20 cellular contexts compared by ENCODE assay signal in the genomic region with DNA sequence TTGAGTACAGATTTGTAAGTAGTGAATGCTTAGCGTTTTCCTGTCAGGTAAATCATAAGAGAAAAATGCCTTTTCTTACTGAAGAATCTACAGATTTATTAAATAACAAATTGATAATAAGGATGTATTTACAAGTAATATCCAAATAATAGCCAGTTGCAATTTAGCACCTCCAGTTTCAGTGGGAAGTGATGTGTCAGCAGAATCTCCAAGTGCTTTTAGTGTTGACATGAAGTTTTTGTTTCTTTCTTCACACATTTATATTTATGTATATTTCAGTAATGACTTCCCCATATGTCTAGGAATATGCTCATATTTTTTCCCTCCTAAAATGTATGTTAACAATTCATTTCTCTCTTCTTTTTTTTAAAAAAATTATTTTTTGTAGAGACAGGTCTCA.
DNase-seq lines count a peak whose midpoint lies in the region; ATAC-seq, FAIRE-seq and TF ChIP-seq lines count a peak whose summit lies in the region.
"Had no signal": no experiment of that assay in that cellular context is flagged by ENCODE, and none has a peak within 500 bp of the region (broad histone marks: within the 10 kb centered on the region; RNA-seq: fewer than 3 reads in every experiment).

No MANE protein-coding gene starts in this region.

- POLR2A ChIA-PET in A549 (lab: Yijun Ruan, JAX) (no interaction called here), IMR-90 (lab: Charles Lee; ENCODE audit: unreplicated experiment) (no interaction called here), H1 (lab: Charles Lee; ENCODE audit: partially characterized antibody) (no interaction called here)

- H3K27ac ChIP-seq in A549 = no peak overlapping the region
- H3K27ac ChIP-seq in IMR-90 (ENCODE audit: insufficient read depth, low read length) = no peak overlapping the region
- H3K27ac ChIP-seq in H1 (ENCODE audit: low read depth, low read length) = no peak overlapping the region
- H3K27ac ChIP-seq: BLaER1 treated with 17β-estradiol and CSF1 and Interleukin-3, amounts not matched to agents 10 nM and 100 nM; C4-2B had no signal

- TF ChIP-seq RAD21 in A549 (conservative IDR thresholded peaks at IDR 0.05 in 1 of 2, IDR thresholded peaks at IDR 0.05 in 1 of 2) (no peak), IMR-90 (IDR thresholded peaks at IDR 0.05; ENCODE audit: low read length) (no peak), H1 (IDR thresholded peaks at IDR 0.05 in 1 of 2, conservative IDR thresholded peaks at IDR 0.05 in 1 of 2; ENCODE audit: low read depth in 2 of 2, low read length in 2 of 2) (no peak)

- H3K4me3 ChIP-seq in A549 = no peak overlapping the region
- H3K4me3 ChIP-seq in IMR-90 (ENCODE audit: insufficient read depth, low read depth, low read length) = no peak overlapping the region
- no peak overlapping the region for H3K4me3 ChIP-seq in H1 (ENCODE audit: extremely low read depth in 1 of 4, insufficient read depth in 2 of 4, low read depth in 3 of 4, low read length in 4 of 4)
- H3K4me3 ChIP-seq: BLaER1 treated with 17β-estradiol and CSF1 and Interleukin-3, amounts not matched to agents 10 nM and 100 nM had no signal

- no peak overlapping the region for H2BK12ac ChIP-seq in H1 (ENCODE audit: low read depth, low read length)

- CTCF ChIA-PET in A549 (lab: Yijun Ruan, JAX) = no interaction called here
- CTCF ChIA-PET in IMR-90 (lab: Yijun Ruan, JAX) = no interaction called here
- CTCF ChIA-PET in H1 (lab: Charles Lee; ENCODE audit: partially characterized antibody) = no interaction called here

- H3K79me2 ChIP-seq in H1 (ENCODE audit: control insufficient read depth in 1 of 2, insufficient read depth in 2 of 2, low read length in 2 of 2) = no peaks in the 10 kb centered on the region

- ATAC-seq in A549 = no peak
- no peak for ATAC-seq in IMR-90 (ENCODE audit: low read depth)
- ATAC-seq in GM21447 (IDR thresholded peaks at IDR 0.05; ENCODE audit: unreplicated experiment) = no peak
- ATAC-seq: CD8-positive, alpha-beta T cell had no signal

- no peaks in the 10 kb centered on the region for H3K27me3 ChIP-seq in IMR-90 (ENCODE audit: control insufficient read depth, insufficient read depth, low read length)
- H3K27me3 ChIP-seq in H1 (replicated peaks in 1 of 4; ENCODE audit: control insufficient read depth in 3 of 4, extremely low read depth in 1 of 4, insufficient read depth in 3 of 4, low read length in 3 of 4) = no peaks in the 10 kb centered on the region
- H3K27me3 ChIP-seq: BLaER1 treated with 17β-estradiol and CSF1 and Interleukin-3, amounts not matched to agents 10 nM and 100 nM had no signal

- H3K4me1 ChIP-seq in A549 (no peaks in the 10 kb centered on the region), IMR-90 (ENCODE audit: control insufficient read depth, insufficient read depth, low read length) (no peaks in the 10 kb centered on the region), H1 (replicated peaks in 1 of 4; ENCODE audit: control insufficient read depth in 3 of 4, insufficient read depth in 4 of 4, low read length in 3 of 4) (no peaks in the 10 kb centered on the region)
- H3K4me1 ChIP-seq: BLaER1 treated with 17β-estradiol and CSF1 and Interleukin-3, amounts not matched to agents 10 nM and 100 nM; Caco-2 had no signal

- WGBS in A549 (ENCODE audit: missing lambda C conversion rate) = 39% methylated on average over 1 of the region's 1 CpG
- no CpG with 5 or more reads among the region's 1 CpG for WGBS in IMR-90 (ENCODE audit: extremely low coverage in 2 of 2, insufficient read length in 1 of 2), 2 experiments
- 92% methylated on average over 1 of the region's 1 CpG; no CpG with 5 or more reads in 1 of the 2 experiments for WGBS in H1 (ENCODE audit: extremely low coverage in 1 of 2, insufficient coverage in 1 of 2, insufficient read length in 1 of 2, insufficient replicate concordance in 2 of 2, low coverage in 1 of 2, low lambda C conversion rate in 2 of 2, missing lambda C conversion rate in 1 of 2), 2 experiments

- no peak overlapping the region for H2AK9ac ChIP-seq in IMR-90 (replicated peaks; ENCODE audit: low read depth, low read length, poor library complexity)

- dilution Hi-C loops in IMR-90 (cut with HindIII; ENCODE audit: low sequenced_read_pairs, unreplicated experiment) = no loop called here

- FAIRE-seq in A549 (lab: Jason Lieb, UNC) (no peak), H1 (lab: Jason Lieb, UNC) (no peak)
- FAIRE-seq: A204.1, D721Med, G401.6, GM12891, GM19239 had no signal

- no peak for TF ChIP-seq CTCF in A549 (IDR thresholded peaks at IDR 0.05)
- TF ChIP-seq CTCF in IMR-90 (conservative IDR thresholded peaks at IDR 0.05; ENCODE audit: low read depth, low read length) = no peak
- TF ChIP-seq CTCF in H1 (IDR thresholded peaks at IDR 0.05; ENCODE audit: control extremely low read depth in 1 of 3, insufficient read depth in 1 of 3, low read depth in 1 of 3, low read length in 3 of 3) = no peak

- DNase-seq in A549 (ENCODE audit: low read depth in 1 of 2, low spot score in 1 of 2) (no peak), IMR-90 (no peak), H1 (ENCODE audit: low read depth in 1 of 2, low spot score in 2 of 2) (no peak), medulla oblongata (ENCODE audit: extremely low spot score) (no peak)
- DNase-seq: 8988T; AML-193; Caco-2; Calu3; CD4-positive, alpha-beta T cell; CD8-positive, alpha-beta T cell; DMS79 treated with DMSO at 0.1 percent for 48 hours; GF-D8 had no signal

- no peaks in the 10 kb centered on the region for H4K20me1 ChIP-seq in IMR-90 (ENCODE audit: insufficient read depth, low read length)
- H4K20me1 ChIP-seq in H1 (replicated peaks in 1 of 2; ENCODE audit: control insufficient read depth in 1 of 2, insufficient read depth in 2 of 2, low read length in 2 of 2) = no peaks in the 10 kb centered on the region
- H4K20me1 ChIP-seq: BLaER1 treated with 17β-estradiol and CSF1 and Interleukin-3, amounts not matched to agents 10 nM and 100 nM had no signal

- H2AFZ ChIP-seq in IMR-90 (replicated peaks; ENCODE audit: low read length, poor library complexity) (no peak overlapping the region), H1 (ENCODE audit: low read length) (no peak overlapping the region)

- H2BK5ac ChIP-seq in IMR-90 (ENCODE audit: low read depth, low read length, poor library complexity, severe bottlenecking) (no peak overlapping the region), H1 (ENCODE audit: low read depth, low read length) (no peak overlapping the region)

- H3K9me3 ChIP-seq in A549 = no peaks in the 10 kb centered on the region
- peaks cover 5% of the 10 kb centered on the region; the same call in 1 of the 2 replicates for H3K9me3 ChIP-seq in IMR-90 (ENCODE audit: control insufficient read depth, insufficient read depth, low read length)
- no peaks in the 10 kb centered on the region for H3K9me3 ChIP-seq in H1 (ENCODE audit: insufficient read depth in 2 of 2, low read depth in 1 of 2, low read length in 1 of 2)
- H3K9me3 ChIP-seq: BLaER1 treated with 17β-estradiol and CSF1 and Interleukin-3, amounts not matched to agents 10 nM and 100 nM; Caco-2 had no signal

- no peaks in the 10 kb centered on the region; the same call in 1 of the 2 replicates for H3K23me2 ChIP-seq in H1 (ENCODE audit: low read depth, low read length)

- H3K4me2 ChIP-seq in A549 = no peak overlapping the region
- no peak overlapping the region for H3K4me2 ChIP-seq in IMR-90 (ENCODE audit: low read depth, low read length)
- H3K4me2 ChIP-seq in H1 (ENCODE audit: insufficient read depth in 1 of 2, low read depth in 2 of 2, low read length in 2 of 2) = no peak overlapping the region
- H3K4me2 ChIP-seq: BLaER1 treated with 17β-estradiol and CSF1 and Interleukin-3, amounts not matched to agents 10 nM and 100 nM had no signal

- H3K4ac ChIP-seq in IMR-90 (ENCODE audit: low read depth, low read length) = no peak overlapping the region
- H3K4ac ChIP-seq in H1 (replicated peaks; ENCODE audit: insufficient read length, low read depth, low read length) = no peak overlapping the region

- H2BK15ac ChIP-seq in IMR-90 (ENCODE audit: low read depth, low read length) (no peak overlapping the region), H1 (ENCODE audit: low read length) (no peak overlapping the region)

- H3K56ac ChIP-seq in IMR-90 (ENCODE audit: extremely low read depth, insufficient read depth, low read length) (no peak overlapping the region), H1 (replicated peaks; ENCODE audit: insufficient read length, low read depth, low read length) (no peak overlapping the region)

- TF ChIP-seq EP300 in A549 (IDR thresholded peaks at IDR 0.05) (no peak), H1 (IDR thresholded peaks at IDR 0.05; ENCODE audit: borderline replicate concordance in 1 of 2, low read depth in 2 of 2, low read length in 2 of 2) (no peak)

- TF ChIP-seq POLR2A in A549 (IDR thresholded peaks at IDR 0.05; ENCODE audit: low read length) (no peak), IMR-90 (IDR thresholded peaks at IDR 0.05; ENCODE audit: low read depth, low read length) (no peak), H1 (IDR thresholded peaks at IDR 0.05; ENCODE audit: control extremely low read depth in 1 of 2, low read depth in 2 of 2, low read length in 2 of 2) (no peak)

- H2BK120ac ChIP-seq in IMR-90 (ENCODE audit: low read depth, low read length) = no peak overlapping the region
- H2BK120ac ChIP-seq in H1 (replicated peaks; ENCODE audit: low read depth, low read length) = no peak overlapping the region

- no TSS peak for BruUV-seq in IMR-90 (replicated peaks; lab: Mats Ljungman, UMichigan)

- H4K8ac ChIP-seq in IMR-90 (ENCODE audit: low read depth in 2 of 2, low read length in 2 of 2) (no peak overlapping the region), H1 (ENCODE audit: extremely low read depth, insufficient read depth, low read length) (no peak overlapping the region)

- intact Hi-C loops in IMR-90 (cut with micrococcal nuclease) = no loop called here

- no peak overlapping the region for H3K9ac ChIP-seq in IMR-90 (ENCODE audit: low read depth, low read length)
- no peak overlapping the region for H3K9ac ChIP-seq in H1 (replicated peaks in 1 of 4; ENCODE audit: extremely low read depth in 1 of 4, low read depth in 3 of 4, low read length in 3 of 4)
- H3K9ac ChIP-seq: BLaER1 treated with 17β-estradiol and CSF1 and Interleukin-3, amounts not matched to agents 10 nM and 100 nM had no signal

- H3K23ac ChIP-seq in IMR-90 (ENCODE audit: low read depth, low read length) = no peak overlapping the region
- H3K23ac ChIP-seq in H1 (ENCODE audit: insufficient read length) = no peak overlapping the region

- no peak overlapping the region for H3K18ac ChIP-seq in IMR-90 (ENCODE audit: low read depth, low read length)
- no peak overlapping the region for H3K18ac ChIP-seq in H1 (ENCODE audit: extremely low read depth, low read length)

- H2AK5ac ChIP-seq in IMR-90 (ENCODE audit: low read depth, low read length) (no peak overlapping the region), H1 (ENCODE audit: low read depth, low read length) (no peak overlapping the region)

- no peaks in the 10 kb centered on the region for H3K9me1 ChIP-seq in IMR-90 (ENCODE audit: insufficient read depth, low read length)

- H2BK20ac ChIP-seq in IMR-90 (ENCODE audit: low read depth, low read length) = no peak overlapping the region
- H2BK20ac ChIP-seq in H1 (ENCODE audit: low read length) = no peak overlapping the region

- in situ Hi-C loops in IMR-90 (cut with MboI; ENCODE audit: low sequenced_read_pairs) = no loop called here

- H3K79me1 ChIP-seq in IMR-90 (ENCODE audit: low read depth in 1 of 2, low read length in 2 of 2) = no peaks in the 10 kb centered on the region
- H3K79me1 ChIP-seq in H1 (ENCODE audit: low read depth, low read length) = no peaks in the 10 kb centered on the region

- H4K5ac ChIP-seq in IMR-90 (ENCODE audit: low read depth, low read length) = no peak overlapping the region
- H4K5ac ChIP-seq in H1 (ENCODE audit: insufficient read length, low read depth, low read length) = no peak overlapping the region

- no peak overlapping the region for H3K14ac ChIP-seq in IMR-90 (replicated peaks; ENCODE audit: low read depth, low read length)
- H3K14ac ChIP-seq in H1 (ENCODE audit: insufficient read length) = no peak overlapping the region

- H3K36me3 ChIP-seq in IMR-90 (ENCODE audit: control insufficient read depth, insufficient read depth, low read length) (no peaks in the 10 kb centered on the region), H1 (ENCODE audit: control insufficient read depth in 2 of 4, insufficient read depth in 4 of 4, low read length in 3 of 4) (no peaks in the 10 kb centered on the region)
- H3K36me3 ChIP-seq: BLaER1 treated with 17β-estradiol and CSF1 and Interleukin-3, amounts not matched to agents 10 nM and 100 nM had no signal

- H4K91ac ChIP-seq in IMR-90 (ENCODE audit: insufficient read depth, low read depth, low read length) (no peak overlapping the region), H1 (replicated peaks; ENCODE audit: insufficient read length, low read length) (no peak overlapping the region)
